Comparison of ENCODE assay signal across 13 cellular contexts in genomic region chr3:77931272-77932009, GRCh38.
DNase-seq lines count a peak whose midpoint lies in the region; ATAC-seq and TF ChIP-seq lines count a peak whose summit lies in the region.
"Had no signal": no experiment of that assay in that cellular context is flagged by ENCODE, and none has a peak within 500 bp of the region (broad histone marks: within the 10 kb centered on the region; RNA-seq: fewer than 3 reads in every experiment).

No MANE protein-coding gene starts in this region.

- no peaks in the 10 kb centered on the region for H3K27me3 Mint-ChIP-seq in activated T-cell treated with anti-CD3 and anti-CD28 coated beads, Interleukin-2, amount 50 U/mL, for 24 hours
- H3K27me3 Mint-ChIP-seq in activated CD4-positive, alpha-beta T cell treated with anti-CD3 and anti-CD28 coated beads for 36 hours = no peaks in the 10 kb centered on the region
- no peaks in the 10 kb centered on the region for H3K27me3 Mint-ChIP-seq in immature natural killer cell (ENCODE audit: low read depth in 3 of 3)
- H3K27me3 Mint-ChIP-seq: natural killer cell treated with Interleukin-12 subunit alpha and Interleukin-12 subunit beta and Interleukin-15 and Interleukin-18, amount 100 ng/mL, for 72 hours had no signal

- no peak for TF ChIP-seq EP300 in ovary (IDR thresholded peaks at IDR 0.05)

- H3K4me3 ChIP-seq in HEK293 (ENCODE audit: low read depth, low read length) (no peak overlapping the region), fibroblast of lung (replicated peaks in 1 of 4; ENCODE audit: control extremely low read depth in 1 of 4, insufficient read depth in 1 of 4, low read depth in 3 of 4, low read length in 4 of 4) (no peak overlapping the region), ovary (no peak overlapping the region)

- TF ChIP-seq CTCF in HEK293 (tag by site-specific recombination; IDR thresholded peaks at IDR 0.05) (no peak), fibroblast of lung (conservative IDR thresholded peaks at IDR 0.05 in 1 of 2, IDR thresholded peaks at IDR 0.05 in 1 of 2; ENCODE audit: low read depth in 1 of 2, low read length in 2 of 2) (no peak), ovary (IDR thresholded peaks at IDR 0.05) (no peak)

- no peak overlapping the region for H3K4me3 Mint-ChIP-seq in activated T-cell treated with anti-CD3 and anti-CD28 coated beads, Interleukin-2, amount 50 U/mL, for 24 hours
- no peak overlapping the region for H3K4me3 Mint-ChIP-seq in activated CD4-positive, alpha-beta T cell treated with anti-CD3 and anti-CD28 coated beads for 36 hours
- H3K4me3 Mint-ChIP-seq in immature natural killer cell = no peak overlapping the region
- H3K4me3 Mint-ChIP-seq: activated T-cell treated with anti-CD3 and anti-CD28 coated beads, Interleukin-2, amount 50 U/mL, for 72 hours; natural killer cell treated with Interleukin-12 subunit alpha and Interleukin-12 subunit beta and Interleukin-15 and Interleukin-18, amount 100 ng/mL, for 72 hours; stimulated activated effector memory CD8-positive, alpha-beta T cell treated with anti-CD3 and anti-CD28 coated beads, Interleukin-12 subunit alpha, Interleukin-12 subunit beta, amount 100 ng/mL, for 72 hours had no signal

- H3K27ac Mint-ChIP-seq in activated T-cell treated with anti-CD3 and anti-CD28 coated beads, Interleukin-2, amount 50 U/mL, for 24 hours = no peak overlapping the region
- no peak overlapping the region for H3K27ac Mint-ChIP-seq in activated CD4-positive, alpha-beta T cell treated with anti-CD3 and anti-CD28 coated beads for 36 hours
- no peak overlapping the region for H3K27ac Mint-ChIP-seq in immature natural killer cell
- H3K27ac Mint-ChIP-seq: activated T-cell treated with anti-CD3 and anti-CD28 coated beads, Interleukin-2, amount 50 U/mL, for 72 hours; natural killer cell treated with Interleukin-12 subunit alpha and Interleukin-12 subunit beta and Interleukin-15 and Interleukin-18, amount 100 ng/mL, for 72 hours; stimulated activated effector memory CD8-positive, alpha-beta T cell treated with anti-CD3 and anti-CD28 coated beads, Interleukin-12 subunit alpha, Interleukin-12 subunit beta, amount 100 ng/mL, for 72 hours had no signal

- no peak for TF ChIP-seq POLR2A in ovary (IDR thresholded peaks at IDR 0.05)

- intact Hi-C loops in ovary (cut with DNase I) = no loop called here
- intact Hi-C loops in activated CD4-positive, alpha-beta T cell treated with anti-CD3 and anti-CD28 coated beads for 36 hours (cut with DNase I, micrococcal nuclease) = no loop called here

- no peak overlapping the region for H2AFZ ChIP-seq in fibroblast of lung (ENCODE audit: low read length)

- no peaks in the 10 kb centered on the region for H3K4me1 ChIP-seq in HEK293 (ENCODE audit: control insufficient read depth, insufficient read depth, low read length)
- no peaks in the 10 kb centered on the region for H3K4me1 ChIP-seq in fibroblast of lung (ENCODE audit: control insufficient read depth, extremely low read depth, insufficient read depth, low read length)
- H3K4me1 ChIP-seq in ovary (ENCODE audit: insufficient read depth) = peaks cover 8% of the 10 kb centered on the region

- peaks cover 18% of the 10 kb centered on the region for H3K9me3 Mint-ChIP-seq in activated T-cell treated with anti-CD3 and anti-CD28 coated beads, Interleukin-2, amount 50 U/mL, for 24 hours
- H3K9me3 Mint-ChIP-seq in activated CD4-positive, alpha-beta T cell treated with anti-CD3 and anti-CD28 coated beads for 36 hours (ENCODE audit: low read depth) = peaks cover 2% of the 10 kb centered on the region
- peaks cover 8 to 44% (median 21%) of the 10 kb centered on the region in 6 donors for H3K9me3 Mint-ChIP-seq in immature natural killer cell

- peak; percentile 51 for DNase-seq in NCI-H345 treated with DMSO at 0.1 percent for 48 hours (lab: John Stamatoyannopoulos, UW; ENCODE audit: unreplicated experiment)
- peak; percentile 6 to 92 for DNase-seq in fibroblast of lung (ENCODE audit: low read depth in 2 of 2)
- peak in 3 of 5 donors; percentile 19 to 51 (median 24) for DNase-seq in ovary
- no peak for DNase-seq in activated T-cell treated with anti-CD3 and anti-CD28 coated beads, Interleukin-2, amount 50 U/mL, for 24 hours
- DNase-seq in activated CD4-positive, alpha-beta T cell treated with anti-CD3 and anti-CD28 coated beads for 36 hours = no peak
- no peak for DNase-seq in immature natural killer cell
- no peak for DNase-seq in effector CD4-positive, alpha-beta T cell
- DNase-seq: activated CD4-positive, CD25-positive, alpha-beta regulatory T cell; activated T-cell treated with anti-CD3 and anti-CD28 coated beads, Interleukin-2, amount 50 U/mL, for 72 hours; NCI-H524 had no signal

- H3K9ac ChIP-seq in fibroblast of lung (ENCODE audit: insufficient read depth, low read length) = no peak overlapping the region

- no peaks in the 10 kb centered on the region for H4K20me1 ChIP-seq in fibroblast of lung (ENCODE audit: control insufficient read depth, extremely low read depth, insufficient read depth, low read length)

- H3K36me3 Mint-ChIP-seq in activated T-cell treated with anti-CD3 and anti-CD28 coated beads, Interleukin-2, amount 50 U/mL, for 24 hours (ENCODE audit: low read depth) = no peaks in the 10 kb centered on the region
- H3K36me3 Mint-ChIP-seq in activated CD4-positive, alpha-beta T cell treated with anti-CD3 and anti-CD28 coated beads for 36 hours (ENCODE audit: low read depth) = no peaks in the 10 kb centered on the region
- no peaks in the 10 kb centered on the region for H3K36me3 Mint-ChIP-seq in immature natural killer cell
- H3K36me3 Mint-ChIP-seq: natural killer cell treated with Interleukin-12 subunit alpha and Interleukin-12 subunit beta and Interleukin-15 and Interleukin-18, amount 100 ng/mL, for 72 hours; stimulated activated effector memory CD8-positive, alpha-beta T cell treated with anti-CD3 and anti-CD28 coated beads, Interleukin-12 subunit alpha, Interleukin-12 subunit beta, amount 100 ng/mL, for 72 hours had no signal

- POLR2A ChIA-PET in HEK293 (lab: Yijun Ruan, JAX) = no interaction called here
- POLR2A ChIA-PET in activated CD4-positive, alpha-beta T cell treated with anti-CD3 and anti-CD28 coated beads for 36 hours (lab: Charles Lee) = no interaction called here

- CTCF ChIA-PET in HEK293 (lab: Yijun Ruan, JAX) = no interaction called here
- CTCF ChIA-PET in activated CD4-positive, alpha-beta T cell treated with anti-CD3 and anti-CD28 coated beads for 36 hours (lab: Charles Lee) = interaction anchor here (0.9 kb wide), 1 partner anchor 14 kb away, joined by 4 read pairs; no protein-coding TSS in a partner anchor

- H3K27me3 ChIP-seq in fibroblast of lung (ENCODE audit: control insufficient read depth, insufficient read depth, low read length) = no peaks in the 10 kb centered on the region
- H3K27me3 ChIP-seq in ovary = no peaks in the 10 kb centered on the region

- no peak overlapping the region for H3K4me2 ChIP-seq in fibroblast of lung (ENCODE audit: extremely low read depth, insufficient read depth, low read length)

- no peaks in the 10 kb centered on the region for H3K9me3 ChIP-seq in HEK293 (ENCODE audit: control insufficient read depth, insufficient read depth, low read depth, low read length)
- no peaks in the 10 kb centered on the region for H3K9me3 ChIP-seq in fibroblast of lung (ENCODE audit: control insufficient read depth, insufficient read depth, low read depth, low read length)
- no peaks in the 10 kb centered on the region for H3K9me3 ChIP-seq in ovary

- H3K36me3 ChIP-seq in HEK293 (ENCODE audit: control insufficient read depth in 2 of 2, insufficient read depth in 1 of 2, low read length in 2 of 2) (no peaks in the 10 kb centered on the region), fibroblast of lung (ENCODE audit: control insufficient read depth, insufficient read depth, low read length) (no peaks in the 10 kb centered on the region), ovary (no peaks in the 10 kb centered on the region)

- no peak for ATAC-seq in activated CD4-positive, alpha-beta T cell treated with anti-CD3 and anti-CD28 coated beads for 36 hours
- ATAC-seq: activated T-cell treated with anti-CD3 and anti-CD28 coated beads, Interleukin-2, amount 50 U/mL, for 72 hours; natural killer cell treated with Interleukin-12 subunit alpha and Interleukin-12 subunit beta and Interleukin-15 and Interleukin-18, amount 100 ng/mL, for 72 hours; stimulated activated effector memory CD8-positive, alpha-beta T cell treated with anti-CD3 and anti-CD28 coated beads, Interleukin-12 subunit alpha, Interleukin-12 subunit beta, amount 100 ng/mL, for 72 hours had no signal

- no peaks in the 10 kb centered on the region for H3K4me1 Mint-ChIP-seq in activated T-cell treated with anti-CD3 and anti-CD28 coated beads, Interleukin-2, amount 50 U/mL, for 24 hours (ENCODE audit: low read depth)
- no peaks in the 10 kb centered on the region for H3K4me1 Mint-ChIP-seq in activated CD4-positive, alpha-beta T cell treated with anti-CD3 and anti-CD28 coated beads for 36 hours
- H3K4me1 Mint-ChIP-seq in immature natural killer cell = no peaks in the 10 kb centered on the region
- H3K4me1 Mint-ChIP-seq: stimulated activated effector memory CD8-positive, alpha-beta T cell treated with anti-CD3 and anti-CD28 coated beads, Interleukin-12 subunit alpha, Interleukin-12 subunit beta, amount 100 ng/mL, for 72 hours had no signal

- no peak overlapping the region for H3K27ac ChIP-seq in HEK293 (ENCODE audit: extremely low read depth, low read depth, low read length)
- H3K27ac ChIP-seq in fibroblast of lung (ENCODE audit: insufficient read depth, low read length) = no peak overlapping the region
- H3K27ac ChIP-seq in ovary = peak overlapping the region in 1 of 2 donors; percentile 46

- WGBS in ovary, 3 donors = 7 to 16% (median 9%) methylated on average over 9 of the region's 9 CpGs

- H3K79me2 ChIP-seq in fibroblast of lung (ENCODE audit: control insufficient read depth, insufficient read depth, low read length) = no peaks in the 10 kb centered on the region

TF ChIP-seq in HEK293, 187 proteins besides CTCF, POLR2A, EP300 and RAD21:
- no peak for TF ChIP-seq BCL11B (tag by site-specific recombination; IDR thresholded peaks at IDR 0.05; ENCODE audit: low read depth)
- TF ChIP-seq YY2 (tag by site-specific recombination; IDR thresholded peaks at IDR 0.05) = no peak
- TF ChIP-seq OSR2 (tag by site-specific recombination; IDR thresholded peaks at IDR 0.05) = no peak
- TF ChIP-seq WT1 (tag by site-specific recombination; IDR thresholded peaks at IDR 0.05) = peak; percentile 61; the same call in 1 of the 2 replicates
TF ChIP-seq in HEK293: peak in this region for 1.

Comparison
In these comparisons a context has a peak if more than half of its experiments do, and no peak if none do; other contexts are left out.
1. DNase-seq: peak in NCI-H345 treated with DMSO at 0.1 percent for 48 hours (single experiment), fibroblast of lung (2 of 2) and ovary (3 of 5); none in activated T-cell treated with anti-CD3 and anti-CD28 coated beads, Interleukin-2, amount 50 U/mL, for 24 hours (single experiment), activated CD4-positive, alpha-beta T cell treated with anti-CD3 and anti-CD28 coated beads for 36 hours (single experiment), immature natural killer cell (0 of 3) and effector CD4-positive, alpha-beta T cell (single experiment).